Comparison of ENCODE assay signal across 15 cellular contexts in the genomic region with DNA sequence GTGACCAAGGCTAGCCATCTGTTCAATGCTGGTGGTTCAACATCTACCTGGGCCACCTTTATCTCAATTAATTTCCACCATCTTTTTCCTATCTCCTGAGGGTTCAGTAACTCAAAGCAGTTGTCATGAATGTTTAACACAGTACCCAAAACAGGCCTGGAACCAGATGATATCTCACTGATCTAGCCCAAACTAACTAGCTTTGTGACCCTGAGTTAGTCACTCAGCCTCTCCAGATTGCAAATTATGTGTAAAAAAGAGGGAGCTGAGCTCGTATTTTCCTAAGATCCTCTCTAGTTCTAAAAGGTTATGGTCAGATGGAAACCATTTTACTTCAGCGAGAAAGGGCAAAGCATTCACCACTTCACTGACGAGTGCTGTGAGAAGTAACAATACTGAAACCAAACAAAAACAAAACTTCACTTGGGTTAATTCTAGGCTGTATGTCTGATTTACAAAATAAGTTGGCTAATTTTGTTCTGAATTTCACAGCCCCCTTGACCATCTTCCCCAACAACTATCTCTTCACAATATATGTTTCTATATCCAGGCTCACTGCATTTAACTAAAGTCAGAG. TPM values are rescaled to one million over a fixed set of nuclear protein-coding genes. Genes with fewer than 3 reads are reported as not detected.
DNase-seq lines count a peak whose midpoint lies in the region; ATAC-seq, FAIRE-seq and TF ChIP-seq lines count a peak whose summit lies in the region.
"Had no signal": no experiment of that assay in that cellular context is flagged by ENCODE, and none has a peak within 500 bp of the region (broad histone marks: within the 10 kb centered on the region; RNA-seq: fewer than 3 reads in every experiment).

No MANE protein-coding gene starts in this region.

- H3K9me3 ChIP-seq in pancreas (no peaks in the 10 kb centered on the region), gastroesophageal sphincter (no peaks in the 10 kb centered on the region)
- H3K9me3 ChIP-seq: BE2C, left ventricle myocardium inferior, MG63 had no signal

- peak overlapping the region; percentile 6 for H3K4me3 Mint-ChIP-seq in activated T-helper 17 cell treated with anti-CD3 and anti-CD28 coated beads, Interleukin-2, amount 50 U/mL, for 72 hours
- H3K4me3 Mint-ChIP-seq: activated CD4-positive, alpha-beta memory T cell treated with anti-CD3 and anti-CD28 coated beads for 36 hours had no signal

- H3K36me3 Mint-ChIP-seq in activated T-helper 17 cell treated with anti-CD3 and anti-CD28 coated beads, Interleukin-2, amount 50 U/mL, for 72 hours (ENCODE audit: low read depth) = no peaks in the 10 kb centered on the region
- H3K36me3 Mint-ChIP-seq: activated CD4-positive, alpha-beta memory T cell treated with anti-CD3 and anti-CD28 coated beads for 36 hours had no signal

- peaks cover 29 to 40% (median 31%) of the 10 kb centered on the region in 3 donors for H3K4me1 ChIP-seq in pancreas
- H3K4me1 ChIP-seq in gastroesophageal sphincter = peaks cover 0 to 19% (median 14%) of the 10 kb centered on the region in 3 donors

- no peaks in the 10 kb centered on the region for H3K27me3 ChIP-seq in pancreas
- H3K27me3 ChIP-seq in gastroesophageal sphincter = no peaks in the 10 kb centered on the region
- H3K27me3 ChIP-seq: BE2C, MG63 had no signal

- H3K27ac ChIP-seq in pancreas (peak overlapping the region; percentile 33 to 70 (median 51)), gastroesophageal sphincter (no peak overlapping the region)
- H3K27ac ChIP-seq: left ventricle myocardium inferior had no signal

- no peak for FAIRE-seq in pancreas (lab: Jason Lieb, UNC)

- no peaks in the 10 kb centered on the region for H3K27me3 Mint-ChIP-seq in activated T-helper 17 cell treated with anti-CD3 and anti-CD28 coated beads, Interleukin-2, amount 50 U/mL, for 72 hours
- H3K27me3 Mint-ChIP-seq: activated CD4-positive, alpha-beta memory T cell treated with anti-CD3 and anti-CD28 coated beads for 36 hours had no signal

- TF ChIP-seq EP300 in gastroesophageal sphincter (IDR thresholded peaks at IDR 0.05) = no peak

- no peak for TF ChIP-seq POLR2A in gastroesophageal sphincter (IDR thresholded peaks at IDR 0.05)

- H3K27ac Mint-ChIP-seq in activated T-helper 17 cell treated with anti-CD3 and anti-CD28 coated beads, Interleukin-2, amount 50 U/mL, for 72 hours = no peak overlapping the region
- H3K27ac Mint-ChIP-seq: activated CD4-positive, alpha-beta memory T cell treated with anti-CD3 and anti-CD28 coated beads for 36 hours had no signal

- H3K4me1 Mint-ChIP-seq in activated T-helper 17 cell treated with anti-CD3 and anti-CD28 coated beads, Interleukin-2, amount 50 U/mL, for 72 hours = peaks cover 15% of the 10 kb centered on the region

- no peaks in the 10 kb centered on the region for H3K9me3 Mint-ChIP-seq in activated T-helper 17 cell treated with anti-CD3 and anti-CD28 coated beads, Interleukin-2, amount 50 U/mL, for 72 hours
- H3K9me3 Mint-ChIP-seq: activated CD4-positive, alpha-beta memory T cell treated with anti-CD3 and anti-CD28 coated beads for 36 hours had no signal

- no peak overlapping the region for H3K4me3 ChIP-seq in pancreas
- H3K4me3 ChIP-seq in gastroesophageal sphincter = no peak overlapping the region
- H3K4me3 ChIP-seq: left ventricle myocardium inferior, MG63 had no signal

- ATAC-seq in HG02610 (IDR thresholded peaks at IDR 0.05; ENCODE audit: unreplicated experiment) = peak; percentile 60
- ATAC-seq in activated T-helper 17 cell treated with anti-CD3 and anti-CD28 coated beads, Interleukin-2, amount 50 U/mL, for 72 hours (replicated peaks) = peak; percentile 73
- ATAC-seq in pancreas = no peak
- ATAC-seq in gastroesophageal sphincter = no peak
- no peak for ATAC-seq in HG02623 (IDR thresholded peaks at IDR 0.05; ENCODE audit: unreplicated experiment)

- no peak for TF ChIP-seq CTCF in pancreas (IDR thresholded peaks at IDR 0.05)
- no peak for TF ChIP-seq CTCF in gastroesophageal sphincter (IDR thresholded peaks at IDR 0.05)

- WGBS in pancreas, 2 donors = 76 to 78% methylated on average over 3 of the region's 3 CpGs
- 69 to 76% methylated on average over 3 of the region's 3 CpGs for WGBS in gastroesophageal sphincter (ENCODE audit: low coverage in 1 of 2), 2 donors

- DNase-seq in DMS79 (lab: John Stamatoyannopoulos, UW) (peak; percentile 23), pancreas (no peak), NCI-H1694 (lab: John Stamatoyannopoulos, UW) (no peak), NCI-H2029 treated with DMSO at 0.1 percent for 48 hours (lab: John Stamatoyannopoulos, UW) (no peak)
- DNase-seq: activated CD4-positive, alpha-beta memory T cell treated with anti-CD3 and anti-CD28 coated beads for 36 hours; amniotic stem cell; BE2C; caudate nucleus; left ventricle myocardium inferior; MG63; NCI-H2227 treated with DMSO at 0.1 percent for 48 hours had no signal

- intact Hi-C loops in pancreas (cut with DNase I) = no loop called here

- no peaks in the 10 kb centered on the region for H3K36me3 ChIP-seq in pancreas
- H3K36me3 ChIP-seq in gastroesophageal sphincter = no peaks in the 10 kb centered on the region
- H3K36me3 ChIP-seq: BE2C, left ventricle myocardium inferior, MG63 had no signal

RNA-seq across cellular contexts. Expression of a gene that starts 14.8 kb away (rescaled TPM):
- total RNA-seq in activated T-helper 17 cell treated with anti-CD3 and anti-CD28 coated beads, Interleukin-2, amount 50 U/mL, for 72 hours = 1 to 10 TPM; 5.6 to 9.6 TPM
- total RNA-seq in pancreas (10 to 100 TPM; 13.8 to 20.0 (median 16.3) TPM), gastroesophageal sphincter (10 to 100 TPM; 12.5 to 21.2 (median 13.8) TPM)
- 10 to 100 TPM in 1 of 2 donors, 1 to 10 TPM in 1; 6.2 to 12.2 TPM for polyA plus RNA-seq in pancreas

Comparison
In these comparisons a context has a peak if more than half of its experiments do, and no peak if none do; other contexts are left out.
1. ATAC-seq: peak in HG02610 (single experiment) and activated T-helper 17 cell treated with anti-CD3 and anti-CD28 coated beads, Interleukin-2, amount 50 U/mL, for 72 hours (single experiment); none in pancreas (0 of 4), gastroesophageal sphincter (single experiment) and HG02623 (single experiment).
2. H3K27ac ChIP-seq: peak in pancreas (4 of 4); none in gastroesophageal sphincter (0 of 4).